Comparison of ENCODE assay signal across 27 cellular contexts in the genomic region with DNA sequence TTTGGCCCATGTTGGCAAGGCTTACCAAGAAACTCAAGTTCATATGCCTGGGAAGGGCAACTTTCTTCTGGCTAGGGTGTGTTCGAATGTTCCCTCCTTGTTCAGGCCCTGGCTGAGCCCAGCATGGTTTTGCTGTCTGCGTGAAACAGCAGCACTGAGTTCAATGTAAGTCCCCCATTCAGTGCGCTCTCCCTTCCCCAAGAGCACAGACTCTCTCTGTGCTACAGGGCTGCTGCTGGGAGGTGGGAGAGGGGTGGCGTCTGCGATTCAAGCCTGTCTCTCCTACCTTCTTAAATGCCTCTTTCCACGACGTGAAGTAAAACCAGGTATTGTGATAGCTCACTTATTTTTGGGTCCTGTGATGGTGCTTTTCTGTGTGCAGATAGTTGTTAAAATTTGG.
"Had no signal": no experiment of that assay in that cellular context is flagged by ENCODE, and none has a peak within 500 bp of the region (broad histone marks: within the 10 kb centered on the region; RNA-seq: fewer than 3 reads in every experiment).

No MANE protein-coding gene starts in this region.

- H3K36me3 ChIP-seq: left lung, lower lobe of right lung, ovary, right atrium auricular region, right lobe of liver, tibial nerve, upper lobe of left lung, vagina had no signal

- H3K4me3 Mint-ChIP-seq: immature natural killer cell; naive B cell; natural killer cell; nephron progenitor cell; stimulated activated memory B cell treated with anti-CD40 and anti-IgM and Interleukin-4, amounts not matched to agents 10 μg/mL and 1 μg/mL and 100 μg/mL, for 72 hours; stimulated activated naive CD8-positive, alpha-beta T cell treated with anti-CD3 and anti-CD28 coated beads, Interleukin-15, amount 100 ng/mL, for 72 hours had no signal

- H3K4me3 ChIP-seq: left lung, lower lobe of right lung, ovary, right atrium auricular region, right lobe of liver, smooth muscle cell, tibial nerve, upper lobe of left lung, vagina had no signal

- DNase-seq: hippocampal formation; immature natural killer cell; kidney; left colon; left lung; lower lobe of right lung; mammary epithelial cell; mesenchymal stem cell; naive B cell; natural killer cell; nephron progenitor cell; ovary; right lobe of liver; stimulated activated CD4-positive, alpha-beta T cell treated with anti-CD3 and anti-CD28 coated beads, Interleukin-1b, Interleukin-23, amount 100 ng/mL, for 48 hours; stimulated activated CD4-positive, alpha-beta T cell treated with anti-CD3 and anti-CD28 coated beads, Interleukin-2, amount 100 ng/mL, for 48 hours; stimulated activated CD4-positive, alpha-beta T cell treated with anti-CD3 and anti-CD28 coated beads, Interleukin-4, amount 100 ng/mL, for 4 hours; stimulated activated CD8-positive, alpha-beta memory T cell treated with anti-CD3 and anti-CD28 coated beads, Interleukin-4, amount 100 ng/mL, for 48 hours; stimulated activated naive CD4-positive, alpha-beta T cell treated with Interleukin-2 at 50 U/mL for 16 hours; stimulated activated naive CD8-positive, alpha-beta T cell treated with anti-CD3 and anti-CD28 coated beads, Interleukin-15, amount 100 ng/mL, for 72 hours; substantia nigra; upper lobe of left lung had no signal

- H3K4me2 ChIP-seq: smooth muscle cell had no signal

- H3K9me3 ChIP-seq: lower lobe of right lung, ovary, right lobe of liver, vagina had no signal

- H3K27me3 ChIP-seq: left lung, ovary, right atrium auricular region, right lobe of liver, tibial nerve, upper lobe of left lung, vagina had no signal

- H3K36me3 Mint-ChIP-seq: immature natural killer cell; stimulated activated memory B cell treated with anti-CD40 and anti-IgM and Interleukin-4, amounts not matched to agents 10 μg/mL and 1 μg/mL and 100 μg/mL, for 72 hours had no signal

- H3K4me1 Mint-ChIP-seq: immature natural killer cell; naive B cell; natural killer cell; nephron progenitor cell; stimulated activated memory B cell treated with anti-CD40 and anti-IgM and Interleukin-4, amounts not matched to agents 10 μg/mL and 1 μg/mL and 100 μg/mL, for 72 hours; stimulated activated naive CD8-positive, alpha-beta T cell treated with anti-CD3 and anti-CD28 coated beads, Interleukin-15, amount 100 ng/mL, for 72 hours had no signal

- H3K27ac Mint-ChIP-seq: immature natural killer cell; naive B cell; natural killer cell; nephron progenitor cell; progenitor cell of endocrine pancreas; stimulated activated memory B cell treated with anti-CD40 and anti-IgM and Interleukin-4, amounts not matched to agents 10 μg/mL and 1 μg/mL and 100 μg/mL, for 72 hours; stimulated activated naive CD8-positive, alpha-beta T cell treated with anti-CD3 and anti-CD28 coated beads, Interleukin-15, amount 100 ng/mL, for 72 hours had no signal

- H3K27ac ChIP-seq: left lung, lower lobe of right lung, ovary, right atrium auricular region, right lobe of liver, tibial nerve, upper lobe of left lung, vagina had no signal

- H3K27me3 Mint-ChIP-seq: naive B cell; progenitor cell of endocrine pancreas; stimulated activated memory B cell treated with anti-CD40 and anti-IgM and Interleukin-4, amounts not matched to agents 10 μg/mL and 1 μg/mL and 100 μg/mL, for 72 hours; stimulated activated naive CD8-positive, alpha-beta T cell treated with anti-CD3 and anti-CD28 coated beads, Interleukin-15, amount 100 ng/mL, for 72 hours had no signal

- H3K4me1 ChIP-seq: left lung, lower lobe of right lung, right atrium auricular region, right lobe of liver, tibial nerve, upper lobe of left lung, vagina had no signal
